In genomic region chr2:79200762-79201161, GRCh38 we compare ENCODE assay signal across 21 cellular contexts.
"Had no signal": no experiment of that assay in that cellular context is flagged by ENCODE, and none has a peak within 500 bp of the region (broad histone marks: within the 10 kb centered on the region; RNA-seq: fewer than 3 reads in every experiment).

No MANE protein-coding gene starts in this region.

- H3K27ac ChIP-seq: colonic mucosa, esophagus squamous epithelium, gastroesophageal sphincter, spleen, testis, transverse colon had no signal

- H3K4me1 ChIP-seq: colonic mucosa, esophagus squamous epithelium, gastroesophageal sphincter, spleen, testis, transverse colon had no signal

- H3K36me3 ChIP-seq: colonic mucosa, esophagus squamous epithelium, gastroesophageal sphincter, spleen, transverse colon had no signal

- H3K4me3 ChIP-seq: colonic mucosa, esophagus squamous epithelium, gastroesophageal sphincter, lung, spleen, testis, transverse colon had no signal

- DNase-seq: colonic mucosa; dermis blood vessel endothelial cell; esophagus squamous epithelium; foreskin fibroblast; glutamatergic neuron; left colon; left ventricle myocardium superior; mesenchymal stem cell; midbrain; naive B cell; spleen; stimulated activated CD4-positive, alpha-beta T cell treated with anti-CD3 and anti-CD28 coated beads, Interleukin-15, amount 100 ng/mL, for 24 hours; stimulated activated CD4-positive, alpha-beta T cell treated with anti-CD3 and anti-CD28 coated beads, Interleukin-1b, Interleukin-23, amount 100 ng/mL, for 48 hours; stimulated activated CD4-positive, alpha-beta T cell treated with anti-CD3 and anti-CD28 coated beads, Interleukin-4, amount 100 ng/mL, for 4 hours; stimulated activated naive B cell treated with anti-CD40 and anti-IgM and Interleukin-4, amounts not matched to agents 10 μg/mL and 1 μg/mL and 100 μg/mL, for 72 hours; stimulated activated naive CD8-positive, alpha-beta T cell treated with anti-CD3 and anti-CD28 coated beads, Interleukin-15, amount 100 ng/mL, for 72 hours; testis; transverse colon had no signal

- H3K27me3 ChIP-seq: colonic mucosa, esophagus squamous epithelium, gastroesophageal sphincter, spleen, testis had no signal

- ATAC-seq: gastroesophageal sphincter; left colon; left ventricle myocardium superior; sciatic nerve; stimulated activated naive B cell treated with anti-CD40 and anti-IgM and Interleukin-4, amounts not matched to agents 10 μg/mL and 1 μg/mL and 100 μg/mL, for 72 hours; stimulated activated naive CD8-positive, alpha-beta T cell treated with anti-CD3 and anti-CD28 coated beads, Interleukin-15, amount 100 ng/mL, for 72 hours had no signal

- H3K9me3 ChIP-seq: colonic mucosa, esophagus squamous epithelium, gastroesophageal sphincter, spleen, testis, transverse colon had no signal
